8 cellular contexts compared by ENCODE assay signal in the genomic region with DNA sequence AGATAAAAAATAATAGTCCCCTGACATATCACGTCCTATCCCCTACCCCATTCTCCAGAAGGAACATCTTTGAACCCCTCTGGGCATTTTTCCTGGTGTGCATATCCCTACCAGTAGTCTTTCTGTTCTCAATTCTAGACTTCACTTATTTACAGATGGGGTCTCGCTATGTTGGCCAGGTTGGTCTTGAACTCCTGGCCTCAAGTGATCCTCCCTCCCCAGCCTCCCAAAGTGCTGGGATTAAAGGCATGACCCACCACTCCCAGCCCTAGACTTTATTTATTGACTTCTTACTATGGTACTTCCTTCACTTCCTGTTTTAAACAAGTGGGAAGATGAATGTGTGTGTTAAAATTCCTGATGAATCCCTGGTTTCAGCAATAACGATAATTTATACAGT. TPM values are rescaled to one million over a fixed set of nuclear protein-coding genes. Genes with fewer than 3 reads are reported as not detected.
A peak's percentile ranks its signal among the peaks of the same experiment; 100 is the strongest.
DNase-seq lines count a peak whose midpoint lies in the region; ATAC-seq and TF ChIP-seq lines count a peak whose summit lies in the region.

No MANE protein-coding gene starts in this region.

- peaks cover 9% of the 10 kb centered on the region; the same call in 1 of the 2 replicates for H3K79me2 ChIP-seq in DND-41 (ENCODE audit: insufficient read depth, low read length)

- peaks cover 7% of the 10 kb centered on the region for H3K36me3 Mint-ChIP-seq in endothelial cell (ENCODE audit: low read depth, unreplicated experiment)
- no peaks in the 10 kb centered on the region for H3K36me3 Mint-ChIP-seq in progenitor cell of endocrine pancreas (ENCODE audit: insufficient read depth)

- CTCF ChIA-PET in Panc1 (lab: Charles Lee), result no interaction called here

- no peaks in the 10 kb centered on the region for H4K20me1 ChIP-seq in DND-41 (ENCODE audit: insufficient read depth, low read length)

- H2AFZ ChIP-seq in DND-41 (ENCODE audit: low read depth, low read length), result peak overlapping the region; percentile 78

- H3K4me1 ChIP-seq in DND-41 (ENCODE audit: insufficient read depth, low read length) (peaks cover 21% of the 10 kb centered on the region), Panc1 (ENCODE audit: control insufficient read depth, insufficient read depth, low read length) (peaks cover 3% of the 10 kb centered on the region)

- no TSS peak for BruUV-seq in Panc1 (replicated peaks; lab: Mats Ljungman, UMichigan)

- peaks cover 8% of the 10 kb centered on the region for H3K4me1 Mint-ChIP-seq in endothelial cell (ENCODE audit: unreplicated experiment)
- H3K4me1 Mint-ChIP-seq in progenitor cell of endocrine pancreas (ENCODE audit: low read depth), result peaks cover 10% of the 10 kb centered on the region

- peak overlapping the region; percentile 42; the same call in 1 of the 2 replicates for H3K9ac ChIP-seq in DND-41 (ENCODE audit: low read depth, low read length)

- no peaks in the 10 kb centered on the region for H3K9me3 ChIP-seq in DND-41 (ENCODE audit: insufficient read depth, low read length, severe bottlenecking)
- H3K9me3 ChIP-seq in Panc1 (ENCODE audit: control insufficient read depth, insufficient read depth, low read depth, low read length), result no peaks in the 10 kb centered on the region

- peak overlapping the region; percentile 9 for H3K27ac Mint-ChIP-seq in endothelial cell (ENCODE audit: unreplicated experiment)
- peak overlapping the region; percentile 94 for H3K27ac Mint-ChIP-seq in progenitor cell of endocrine pancreas

- peak overlapping the region; percentile 61 for H3K4me2 ChIP-seq in DND-41 (ENCODE audit: insufficient read depth, low read length)

- H3K27ac ChIP-seq in DND-41 (ENCODE audit: low read length) (peak overlapping the region; percentile 67), Panc1 (ENCODE audit: low read length) (peak overlapping the region; percentile 88)

- H3K4me3 Mint-ChIP-seq in endothelial cell (ENCODE audit: unreplicated experiment), result peak overlapping the region; percentile 81
- peak overlapping the region; percentile 80 for H3K4me3 Mint-ChIP-seq in progenitor cell of endocrine pancreas (ENCODE audit: low read depth)

- H3K27me3 ChIP-seq in DND-41 (ENCODE audit: insufficient read depth, low read length, poor library complexity) (no peaks in the 10 kb centered on the region), Panc1 (ENCODE audit: control insufficient read depth, insufficient read depth, low read length) (no peaks in the 10 kb centered on the region)

- TF ChIP-seq CTCF in DND-41 (IDR thresholded peaks at IDR 0.05; ENCODE audit: borderline replicate concordance, extremely low read depth, low read length, poor library complexity, severe bottlenecking) (no peak), Panc1 (IDR thresholded peaks at IDR 0.05) (no peak), endothelial cell (IDR thresholded peaks at IDR 0.05; ENCODE audit: unreplicated experiment) (no peak), progenitor cell of endocrine pancreas (IDR thresholded peaks at IDR 0.05; ENCODE audit: unreplicated experiment) (no peak)

- H3K4me3 ChIP-seq in DND-41 (ENCODE audit: low read depth in 1 of 2, low read length in 2 of 2) (peak overlapping the region; percentile 39 to 73; a peak in 3 of 4 replicates), Panc1 (ENCODE audit: low read depth in 2 of 2, low read length in 2 of 2) (peak overlapping the region; percentile 76 to 79)

- no peak for ATAC-seq in DND-41 (ENCODE audit: insufficient read depth, low read depth)
- ATAC-seq in Panc1, result no peak
- no peak for ATAC-seq in GM21528 (IDR thresholded peaks at IDR 0.05; ENCODE audit: low FRiP score, unreplicated experiment)

- POLR2A ChIA-PET in Panc1 (lab: Charles Lee), result no interaction called here

- H3K27me3 Mint-ChIP-seq in endothelial cell (ENCODE audit: unreplicated experiment), result peaks cover 1% of the 10 kb centered on the region
- H3K27me3 Mint-ChIP-seq in progenitor cell of endocrine pancreas, result no peaks in the 10 kb centered on the region

- no peaks in the 10 kb centered on the region for H3K9me3 Mint-ChIP-seq in endothelial cell (ENCODE audit: unreplicated experiment)
- peaks cover 25% of the 10 kb centered on the region for H3K9me3 Mint-ChIP-seq in progenitor cell of endocrine pancreas (ENCODE audit: low read depth)

- in situ Hi-C loops in Panc1 (cut with HindIII; ENCODE audit: low pct_unique_long_range_greater_than_20kb, low sequenced_read_pairs), result no loop called here

- intact Hi-C loops in Panc1 (cut with micrococcal nuclease; ENCODE audit: unreplicated experiment), result loop anchor here (10.0 kb wide), 1 partner anchor 58 kb away; no protein-coding TSS in a partner anchor

- no peak for DNase-seq in DND-41
- DNase-seq in Panc1 (ENCODE audit: low read depth, low spot score), result no peak
- no peak for DNase-seq in endothelial cell (ENCODE audit: low spot score)
- DNase-seq in progenitor cell of endocrine pancreas (ENCODE audit: low spot score, unreplicated experiment), result no peak
- no peak for DNase-seq in NCI-H2171 (lab: John Stamatoyannopoulos, UW)
- no peak for DNase-seq in NCI-H1694 (lab: John Stamatoyannopoulos, UW)
- no peak for DNase-seq in T-helper 9 cell

- H3K36me3 ChIP-seq in DND-41 (ENCODE audit: insufficient read depth, low read length), result no peaks in the 10 kb centered on the region
- no peaks in the 10 kb centered on the region; the same call in 1 of the 2 replicates for H3K36me3 ChIP-seq in Panc1 (ENCODE audit: control insufficient read depth, insufficient read depth, low read length)

RNA-seq across cellular contexts. Expression of gene RRAGB, which starts 0.6 kb away (rescaled TPM):
- 19.6 TPM for total RNA-seq in Panc1 (2021; ENCODE audit: unreplicated experiment)
- 11.7 TPM for polyA plus RNA-seq in Panc1 (2012; ENCODE audit: insufficient read length)
- 13.4 TPM for total RNA-seq in endothelial cell (ENCODE audit: unreplicated experiment)
- total RNA-seq in progenitor cell of endocrine pancreas, result 22.6 and 33.6 TPM in 2 replicates
